20 cellular contexts compared by ENCODE assay signal in the genomic region with DNA sequence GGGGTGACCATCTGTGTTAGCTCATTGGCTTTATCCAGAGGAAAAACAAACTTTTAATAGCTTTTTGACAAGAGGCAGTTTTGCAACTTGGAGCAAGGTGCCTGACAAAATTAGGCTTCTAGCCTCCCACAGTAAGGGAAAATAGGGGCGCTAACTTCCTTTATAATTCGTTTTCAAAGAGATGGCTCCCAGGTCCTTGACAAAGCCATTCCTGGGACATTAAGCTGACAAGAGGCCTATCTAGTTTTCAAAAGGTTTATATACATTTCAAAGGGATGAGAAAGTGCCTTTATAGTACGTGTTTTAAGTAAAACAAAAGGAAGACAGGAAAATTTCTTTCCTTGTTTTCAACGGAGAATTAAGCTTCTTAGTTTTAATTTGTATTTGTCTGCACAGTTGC.
A peak's percentile ranks its signal among the peaks of the same experiment; 100 is the strongest.
DNase-seq lines count a peak whose midpoint lies in the region; ATAC-seq, FAIRE-seq and TF ChIP-seq lines count a peak whose summit lies in the region.
"Had no signal": no experiment of that assay in that cellular context is flagged by ENCODE, and none has a peak within 500 bp of the region (broad histone marks: within the 10 kb centered on the region; RNA-seq: fewer than 3 reads in every experiment).

No MANE protein-coding gene starts in this region.

- WGBS in GM12878 (ENCODE audit: insufficient coverage, insufficient replicate concordance, low lambda C conversion rate, missing lambda C conversion rate) = 22% methylated on average over 4 of the region's 4 CpGs

- no peak overlapping the region for H3K4me2 ChIP-seq in GM12878 (ENCODE audit: control insufficient read depth, insufficient read depth)
- H3K4me2 ChIP-seq: BLaER1 had no signal

- POLR2A ChIA-PET in GM12878 (lab: Charles Lee) = no interaction called here

- H3K9ac ChIP-seq in HUES48 (ENCODE audit: low read depth, low read length) (no peak overlapping the region), GM12878 (ENCODE audit: control insufficient read depth, insufficient read depth, low read length) (no peak overlapping the region), iPS-18a (ENCODE audit: low read length) (no peak overlapping the region)
- H3K9ac ChIP-seq: BLaER1 had no signal

- H3K4me1 ChIP-seq in HUES48 (ENCODE audit: control insufficient read depth, insufficient read depth, low read length) (peaks cover 18% of the 10 kb centered on the region), GM12878 (ENCODE audit: control insufficient read depth, insufficient read depth, low read length) (no peaks in the 10 kb centered on the region), iPS-18a (ENCODE audit: control insufficient read depth, low read depth, low read length) (peaks cover 16% of the 10 kb centered on the region), vagina (peaks cover 6% of the 10 kb centered on the region), upper lobe of right lung (no peaks in the 10 kb centered on the region)
- H3K4me1 ChIP-seq: BLaER1 had no signal

- SMC1A ChIA-PET in GM12878 (lab: Charles Lee; ENCODE audit: uncharacterized antibody, unreplicated experiment) = interaction anchor here (1.2 to 1.7 kb wide), 3 partner anchors 10 to 33 kb away, joined by 3 read pairs; no protein-coding TSS in a partner anchor

- H3K4me3 ChIP-seq in HUES48 (ENCODE audit: low read depth, low read length) (peak overlapping the region; percentile 38), GM12878 (no peak overlapping the region), iPS-18a (ENCODE audit: low read length) (peak overlapping the region; percentile 27), vagina (no peak overlapping the region), upper lobe of right lung (no peak overlapping the region)
- H3K4me3 ChIP-seq: BLaER1 had no signal

- FAIRE-seq in GM12878 (lab: Jason Lieb, UNC) = peak; percentile 52
- FAIRE-seq: GM12891 had no signal

- no peak for TF ChIP-seq POLR2A in GM12878 (IDR thresholded peaks at IDR 0.05; ENCODE audit: low read depth, low read length)
- no peak for TF ChIP-seq POLR2A in vagina (IDR thresholded peaks at IDR 0.05)

- intact Hi-C loops in GM12878 (cut with micrococcal nuclease; ENCODE audit: unreplicated experiment) (no loop called here), vagina (cut with DNase I) (no loop called here), upper lobe of right lung (cut with DNase I) (no loop called here)

- RAD21 ChIA-PET in GM12878 (lab: Charles Lee; ENCODE audit: unreplicated experiment) = no interaction called here

- H3K27me3 ChIP-seq in HUES48 (ENCODE audit: control insufficient read depth, insufficient read depth, low read length) (peaks cover 61% of the 10 kb centered on the region), GM12878 (replicated peaks in 1 of 2; ENCODE audit: control insufficient read depth in 2 of 2, insufficient read depth in 2 of 2, low read length in 1 of 2) (no peaks in the 10 kb centered on the region), iPS-18a (ENCODE audit: control insufficient read depth, insufficient read depth, low read length) (peaks cover 50% of the 10 kb centered on the region), vagina (no peaks in the 10 kb centered on the region), upper lobe of right lung (no peaks in the 10 kb centered on the region)
- H3K27me3 ChIP-seq: BLaER1 had no signal

- no TSS peak for BruUV-seq in GM12878 (replicated peaks; lab: Mats Ljungman, UMichigan)

- TF ChIP-seq CTCF in GM12878 (IDR thresholded peaks at IDR 0.05 in 2 of 3, conservative IDR thresholded peaks at IDR 0.05 in 1 of 3; ENCODE audit: control insufficient read depth in 2 of 3, extremely low read depth in 1 of 3, insufficient read depth in 1 of 3, low read depth in 3 of 3, low read length in 3 of 3) (no peak), vagina (IDR thresholded peaks at IDR 0.05) (no peak), upper lobe of right lung (IDR thresholded peaks at IDR 0.05) (no peak)

- no peak for TF ChIP-seq EP300 in GM12878 (IDR thresholded peaks at IDR 0.05; ENCODE audit: borderline replicate concordance in 1 of 2, control insufficient read depth in 1 of 2, low read depth in 2 of 2, low read length in 2 of 2)

- no peak for ATAC-seq in GM12878
- ATAC-seq in upper lobe of right lung = no peak
- no peak for ATAC-seq in HG02571 (IDR thresholded peaks at IDR 0.05; ENCODE audit: unreplicated experiment)
- ATAC-seq: PC-3 had no signal

- peak overlapping the region; percentile 78 for H3K27ac ChIP-seq in HUES48 (ENCODE audit: low read depth, low read length)
- no peak overlapping the region for H3K27ac ChIP-seq in GM12878 (ENCODE audit: control insufficient read depth, insufficient read depth)
- no peak overlapping the region for H3K27ac ChIP-seq in iPS-18a (ENCODE audit: low read length)
- peak overlapping the region; percentile 36 for H3K27ac ChIP-seq in vagina
- H3K27ac ChIP-seq in upper lobe of right lung = no peak overlapping the region
- H3K27ac ChIP-seq: BLaER1, HL-60 had no signal

- TF ChIP-seq RAD21 in GM12878 (IDR thresholded peaks at IDR 0.05; ENCODE audit: insufficient read depth, low read depth, low read length) = no peak

- no peaks in the 10 kb centered on the region for H3K79me2 ChIP-seq in GM12878 (ENCODE audit: control insufficient read depth, insufficient read depth, low read length)

- in situ Hi-C loops in GM12878 (cut with MboI) = no loop called here

- H3K36me3 ChIP-seq in HUES48 (ENCODE audit: control insufficient read depth, insufficient read depth, low read length) (no peaks in the 10 kb centered on the region), GM12878 (ENCODE audit: control insufficient read depth in 2 of 2, insufficient read depth in 2 of 2, low read length in 1 of 2) (no peaks in the 10 kb centered on the region), iPS-18a (ENCODE audit: control insufficient read depth, low read depth, low read length) (no peaks in the 10 kb centered on the region), vagina (no peaks in the 10 kb centered on the region), upper lobe of right lung (no peaks in the 10 kb centered on the region)
- H3K36me3 ChIP-seq: BLaER1 had no signal

- H3K9me3 ChIP-seq in HUES48 (ENCODE audit: control insufficient read depth, insufficient read depth, low read length) (no peaks in the 10 kb centered on the region), GM12878 (replicated peaks; ENCODE audit: control insufficient read depth, insufficient read depth, low read length) (no peaks in the 10 kb centered on the region; the same call in 2 of the 3 replicates), iPS-18a (ENCODE audit: control insufficient read depth, low read depth, low read length) (no peaks in the 10 kb centered on the region), vagina (no peaks in the 10 kb centered on the region), upper lobe of right lung (no peaks in the 10 kb centered on the region)
- H3K9me3 ChIP-seq: BLaER1 had no signal

- CTCF ChIA-PET in GM12878 (lab: Yijun Ruan, JAX) = interaction anchor here (0.7 to 1.7 kb wide), 2 partner anchors 27 to 730 kb away, joined by 4 to 5 read pairs; no protein-coding TSS in a partner anchor

- no peaks in the 10 kb centered on the region for H4K20me1 ChIP-seq in GM12878 (ENCODE audit: control insufficient read depth, insufficient read depth)
- H4K20me1 ChIP-seq: BLaER1 had no signal

- no peak for DNase-seq in GM12878 (ENCODE audit: low read depth, low spot score)
- DNase-seq in vagina (ENCODE audit: extremely low spot score in 2 of 2) = no peak
- DNase-seq in upper lobe of right lung = no peak
- no peak for DNase-seq in activated gamma-delta T cell (lab: John Stamatoyannopoulos, UW)
- DNase-seq: CD4-positive, alpha-beta memory T cell; HFFc6; NCI-H1105; NCI-H2081 treated with DMSO at 0.1 percent for 48 hours; NCI-H2227 treated with DMSO at 0.1 percent for 48 hours; NCI-H510A treated with DMSO at 0.1 percent for 48 hours; NCI-H774; PC-3; RPMI8226; SIG-M5 had no signal

- no peak overlapping the region; the same call in 1 of the 2 replicates for H2AFZ ChIP-seq in GM12878 (ENCODE audit: control insufficient read depth, low read depth, low read length)

TF ChIP-seq in GM12878, 131 proteins besides CTCF, POLR2A, EP300 and RAD21:
- TF ChIP-seq NR2C2 (IDR thresholded peaks at IDR 0.05; ENCODE audit: borderline replicate concordance, control insufficient read depth, insufficient read length, low read depth) = no peak
- TF ChIP-seq, protein P1, sequence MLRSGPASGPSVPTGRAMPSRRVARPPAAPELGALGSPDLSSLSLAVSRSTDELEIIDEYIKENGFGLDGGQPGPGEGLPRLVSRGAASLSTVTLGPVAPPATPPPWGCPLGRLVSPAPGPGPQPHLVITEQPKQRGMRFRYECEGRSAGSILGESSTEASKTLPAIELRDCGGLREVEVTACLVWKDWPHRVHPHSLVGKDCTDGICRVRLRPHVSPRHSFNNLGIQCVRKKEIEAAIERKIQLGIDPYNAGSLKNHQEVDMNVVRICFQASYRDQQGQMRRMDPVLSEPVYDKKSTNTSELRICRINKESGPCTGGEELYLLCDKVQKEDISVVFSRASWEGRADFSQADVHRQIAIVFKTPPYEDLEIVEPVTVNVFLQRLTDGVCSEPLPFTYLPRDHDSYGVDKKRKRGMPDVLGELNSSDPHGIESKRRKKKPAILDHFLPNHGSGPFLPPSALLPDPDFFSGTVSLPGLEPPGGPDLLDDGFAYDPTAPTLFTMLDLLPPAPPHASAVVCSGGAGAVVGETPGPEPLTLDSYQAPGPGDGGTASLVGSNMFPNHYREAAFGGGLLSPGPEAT (IDR thresholded peaks at IDR 0.05; ENCODE audit: low read depth) = no peak
TF ChIP-seq in GM12878: peak in this region for 0.

Comparison
In these comparisons a context has a peak if more than half of its experiments do, and no peak if none do; other contexts are left out.
1. H3K27ac ChIP-seq: peak in HUES48 (single experiment) and vagina (single experiment); none in GM12878 (single experiment), iPS-18a (single experiment) and upper lobe of right lung (single experiment).
2. H3K4me3 ChIP-seq: peak in HUES48 (single experiment) and iPS-18a (single experiment); none in GM12878 (single experiment), vagina (0 of 2) and upper lobe of right lung (single experiment).